Comparison of ENCODE assay signal across 11 cellular contexts in the genomic region with DNA sequence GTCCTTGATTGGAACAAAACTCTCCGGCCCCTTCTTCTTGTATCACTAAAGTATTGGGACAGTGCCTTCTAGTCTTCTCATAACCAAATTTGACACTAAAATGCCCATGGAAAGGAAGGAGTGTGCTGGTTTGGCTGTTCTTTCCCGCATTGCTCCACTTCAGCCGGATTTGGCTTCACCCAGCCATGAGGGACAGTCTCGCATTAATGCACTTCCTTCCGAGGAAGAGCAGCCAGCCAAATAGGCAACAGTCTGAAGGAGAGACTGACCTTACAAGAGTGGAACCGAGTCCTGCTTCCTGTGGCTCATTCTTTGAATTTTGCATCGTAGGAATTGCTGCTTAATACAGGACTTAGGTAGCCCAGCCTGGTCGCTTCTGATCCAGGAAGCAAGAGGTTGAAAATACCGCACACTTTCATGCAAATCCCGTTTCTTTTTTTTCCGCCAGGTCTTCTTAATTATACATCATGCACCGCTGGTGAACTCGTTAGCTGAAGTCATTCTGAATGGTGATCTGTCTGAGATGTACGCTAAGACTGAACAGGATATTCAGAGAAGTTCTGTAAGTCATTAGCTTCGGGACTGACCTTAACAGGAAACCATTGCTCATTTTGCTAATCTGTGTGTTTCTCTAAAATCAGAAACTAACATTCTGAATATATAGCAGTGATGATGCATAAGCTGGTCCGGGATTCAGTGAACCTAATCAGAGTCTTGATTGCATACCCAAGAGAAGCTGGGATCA. TPM values are rescaled to one million over a fixed set of nuclear protein-coding genes. Genes with fewer than 3 reads are reported as not detected.
A peak's percentile ranks its signal among the peaks of the same experiment; 100 is the strongest.
DNase-seq lines count a peak whose midpoint lies in the region; ATAC-seq and TF ChIP-seq lines count a peak whose summit lies in the region.
"Had no signal": no experiment of that assay in that cellular context is flagged by ENCODE, and none has a peak within 500 bp of the region (broad histone marks: within the 10 kb centered on the region; RNA-seq: fewer than 3 reads in every experiment).

No MANE protein-coding gene starts in this region.

- intact Hi-C loops in left ventricle myocardium superior (cut with micrococcal nuclease), result no loop called here

- ATAC-seq in GM19452 (IDR thresholded peaks at IDR 0.05; ENCODE audit: unreplicated experiment), result peak; percentile 63
- peak; percentile 51 for ATAC-seq in HG03571 (IDR thresholded peaks at IDR 0.05; ENCODE audit: unreplicated experiment)
- peak; percentile 77 for ATAC-seq in left ventricle myocardium superior

- DNase-seq in GM12865 (ENCODE audit: low read depth) (peak; percentile 71), left ventricle myocardium superior (peak; percentile 52), AG08396 (ENCODE audit: low spot score) (no peak), SKM-1 (lab: John Stamatoyannopoulos, UW; ENCODE audit: unreplicated experiment) (no peak), UCSD-AML1 (lab: John Stamatoyannopoulos, UW; ENCODE audit: unreplicated experiment) (no peak), OCI-M1 (lab: John Stamatoyannopoulos, UW) (no peak)
- DNase-seq: activated CD8-positive, alpha-beta memory T cell treated with anti-CD3 and anti-CD28 coated beads for 24 hours; DMS153; pancreas had no signal

- TF ChIP-seq CTCF in GM12865 (IDR thresholded peaks at IDR 0.05; ENCODE audit: insufficient read depth, low read depth, low read length, missing control alignments), result no peak

- H3K4me3 ChIP-seq in GM12865 (ENCODE audit: low read depth, low read length), result peak overlapping the region; percentile 34
- H3K4me3 ChIP-seq: pancreas had no signal

RNA-seq across cellular contexts. Expression of a gene that starts 38.2 kb away (rescaled TPM):
- 20.6 TPM for total RNA-seq in left ventricle myocardium superior

RNA-seq across cellular contexts. Expression of a gene that starts 40.3 kb away (rescaled TPM):
- 124 TPM for total RNA-seq in left ventricle myocardium superior

Comparison
In these comparisons a context has a peak if more than half of its experiments do, and no peak if none do; other contexts are left out.
1. DNase-seq: peak in GM12865 (single experiment) and left ventricle myocardium superior (single experiment); none in AG08396 (single experiment), SKM-1 (single experiment), UCSD-AML1 (single experiment) and OCI-M1 (single experiment).
2. Peak in every context shown above with its lines, with median percentiles within 50 percentile points of each other: ATAC-seq.